ENCODE assay signal across 7 cellular contexts in the genomic region with DNA sequence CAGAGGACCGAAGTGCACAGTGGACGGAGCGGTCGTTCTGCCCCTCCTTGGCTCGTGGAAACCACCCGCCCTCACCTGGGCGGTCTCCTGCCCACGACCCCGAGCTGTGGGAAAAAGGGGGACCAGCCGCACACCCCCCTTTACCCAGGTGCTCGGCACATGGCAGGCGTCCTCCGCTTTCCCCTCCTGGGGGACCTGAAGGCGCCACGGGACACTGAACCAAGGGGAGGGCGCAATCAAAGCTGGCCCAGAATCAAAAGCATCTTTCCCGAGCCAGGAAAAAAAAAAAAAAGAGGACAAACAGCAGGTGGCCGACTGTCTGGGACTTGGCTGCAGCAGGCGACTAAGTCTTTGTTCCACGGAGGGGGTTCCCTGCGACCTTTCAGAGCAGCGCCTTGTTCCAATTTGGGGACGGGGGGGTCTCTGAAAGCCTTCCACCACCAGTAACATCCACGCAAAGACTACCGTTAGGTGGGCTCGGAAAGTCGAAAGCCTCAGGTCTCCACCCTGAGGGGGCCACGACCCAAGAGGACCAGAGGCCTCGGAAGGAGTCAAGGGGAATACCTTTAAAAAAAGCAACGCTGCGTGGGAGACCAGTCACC. TPM values are rescaled to one million over a fixed set of nuclear protein-coding genes. Genes with fewer than 3 reads are reported as not detected.
A peak's percentile ranks its signal among the peaks of the same experiment; 100 is the strongest.
DNase-seq lines count a peak whose midpoint lies in the region; ATAC-seq, FAIRE-seq and TF ChIP-seq lines count a peak whose summit lies in the region.

No MANE protein-coding gene starts in this region.

- peaks cover 0 to 11% of the 10 kb centered on the region in 2 donors for H3K4me1 ChIP-seq in lung (ENCODE audit: control insufficient read depth in 2 of 2, insufficient read depth in 2 of 2, low read length in 2 of 2)
- H3K4me1 ChIP-seq in urinary bladder (ENCODE audit: insufficient read depth) = no peaks in the 10 kb centered on the region

- H3K9me3 ChIP-seq in lung (ENCODE audit: control insufficient read depth in 2 of 2, insufficient read depth in 1 of 2, low read length in 1 of 2) = no peaks in the 10 kb centered on the region

- no peak for ATAC-seq in lung (ENCODE audit: insufficient read depth, low FRiP score)
- no peak for ATAC-seq in HG03342 (IDR thresholded peaks at IDR 0.05; ENCODE audit: unreplicated experiment)

- H3K36me3 ChIP-seq in brain microvascular endothelial cell (replicated peaks) = no peaks in the 10 kb centered on the region
- no peaks in the 10 kb centered on the region for H3K36me3 ChIP-seq in lung (ENCODE audit: control insufficient read depth in 2 of 2, insufficient read depth in 2 of 2, low read length in 2 of 2)
- no peaks in the 10 kb centered on the region for H3K36me3 ChIP-seq in urinary bladder (ENCODE audit: insufficient read depth)

- H3K4me3 ChIP-seq in brain microvascular endothelial cell (ENCODE audit: low read depth, low read length) = peak overlapping the region; percentile 92
- peak overlapping the region; percentile 75 for H3K4me3 ChIP-seq in lung
- peak overlapping the region; percentile 75 for H3K4me3 ChIP-seq in urinary bladder (ENCODE audit: low read depth, low read length)

- H3K27ac ChIP-seq in brain microvascular endothelial cell (peak overlapping the region; percentile 88), lung (ENCODE audit: low read depth in 1 of 2, low read length in 1 of 2) (peak overlapping the region; percentile 83 to 99), urinary bladder (ENCODE audit: low read depth) (peak overlapping the region; percentile 76)

- WGBS in lung, 2 donors = 1 to 2% methylated on average over 29 to 31 of the region's 31 CpGs
- 3% methylated on average over 31 of the region's 31 CpGs for WGBS in urinary bladder

- TF ChIP-seq CTCF in brain microvascular endothelial cell (IDR thresholded peaks at IDR 0.05; ENCODE audit: low read depth, low read length, missing control alignments) (no peak), lung (IDR thresholded peaks at IDR 0.05; ENCODE audit: control extremely low read depth, extremely low read depth) (no peak)

- H3K27me3 ChIP-seq in brain microvascular endothelial cell (replicated peaks) = no peaks in the 10 kb centered on the region
- no peaks in the 10 kb centered on the region for H3K27me3 ChIP-seq in lung (ENCODE audit: control insufficient read depth, insufficient read depth)

- DNase-seq in GM19239 (ENCODE audit: insufficient read length, low spot score) (no peak), NCI-H2081 treated with DMSO at 0.1 percent for 48 hours (lab: John Stamatoyannopoulos, UW) (peak; percentile 26), brain microvascular endothelial cell (no peak), lung (ENCODE audit: low spot score) (no peak), RKO (ENCODE audit: low spot score) (no peak)

- FAIRE-seq in GM19239 (lab: Jason Lieb, UNC) = peak; percentile 75

- in situ Hi-C loops in brain microvascular endothelial cell (cut with HindIII; ENCODE audit: low pct_ligation_motif_present, low sequenced_read_pairs) = no loop called here

RNA-seq across cellular contexts. Expression of a gene that starts 1.1 kb away (rescaled TPM):
- total RNA-seq in lung (100 to 1,000 TPM in 1 of 2 donors, 10 to 100 TPM in 1; 48.1 to 102 TPM), urinary bladder (32.5 TPM)
- polyA plus RNA-seq in lung (100 to 1,000 TPM in 1 of 2 donors, 10 to 100 TPM in 1; 74.8 to 129 TPM), urinary bladder (76.4 TPM)

RNA-seq across cellular contexts. Expression of a gene that starts 13.7 kb away (rescaled TPM):
- total RNA-seq in lung (100 to 1,000 TPM in 1 of 2 donors, 10 to 100 TPM in 1; 35.4 to 225 TPM), urinary bladder (33.3 TPM)
- polyA plus RNA-seq in lung (100 to 1,000 TPM; 122 to 131 TPM), urinary bladder (144 TPM)

RNA-seq across cellular contexts. Expression of a gene that starts 23.4 kb away (rescaled TPM):
- total RNA-seq in lung (10 to 100 TPM; 31.0 to 33.9 TPM), urinary bladder (24.2 TPM)
- polyA plus RNA-seq in lung (1 to 10 TPM; 4.8 to 8.6 TPM), urinary bladder (19.1 TPM)
